17 cellular contexts compared by ENCODE assay signal in the genomic region with DNA sequence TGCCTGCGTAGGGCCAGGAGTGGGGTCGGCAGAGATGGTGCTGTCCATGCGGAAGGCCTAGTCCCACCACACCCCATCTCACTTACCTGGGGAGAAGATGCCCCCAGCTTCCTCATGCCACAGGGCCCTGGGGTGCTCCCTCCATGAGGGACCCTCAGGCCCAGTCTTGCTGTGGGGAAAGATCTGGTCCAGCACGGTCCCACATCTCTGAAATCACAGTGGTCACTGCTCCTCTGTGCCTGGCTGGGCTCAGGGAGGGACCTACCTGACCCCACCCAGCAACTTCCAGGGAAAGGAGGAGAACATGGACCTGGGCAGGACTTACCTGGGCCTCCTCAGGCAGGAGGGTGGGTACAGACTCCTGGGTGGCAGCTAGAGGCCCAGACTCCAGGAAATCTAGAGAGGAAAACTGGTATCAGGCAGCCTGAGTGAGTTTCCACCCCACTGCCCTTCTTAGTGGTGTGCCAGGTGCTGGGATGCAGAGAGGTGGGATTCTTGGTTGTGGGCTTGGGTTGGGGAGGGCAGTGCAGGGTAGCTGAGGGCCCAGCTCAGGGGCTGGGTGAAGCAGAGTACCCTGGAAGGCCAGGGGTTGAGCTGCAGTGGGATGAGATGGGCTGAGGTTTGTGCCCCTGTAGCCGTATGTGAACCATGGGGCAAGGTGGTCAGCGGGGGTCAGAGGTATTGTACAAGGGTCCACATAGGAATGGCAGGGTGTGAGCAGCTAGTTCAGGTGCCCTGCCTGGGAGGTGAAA. TPM values are rescaled to one million over a fixed set of nuclear protein-coding genes. Genes with fewer than 3 reads are reported as not detected.
A peak's percentile ranks its signal among the peaks of the same experiment; 100 is the strongest.
DNase-seq lines count a peak whose midpoint lies in the region; ATAC-seq and TF ChIP-seq lines count a peak whose summit lies in the region.
"Had no signal": no experiment of that assay in that cellular context is flagged by ENCODE, and none has a peak within 500 bp of the region (broad histone marks: within the 10 kb centered on the region; RNA-seq: fewer than 3 reads in every experiment).

No MANE protein-coding gene starts in this region.

- intact Hi-C loops in body of pancreas (cut with DNase I) (no loop called here), ovary (cut with DNase I) (no loop called here), aorta (cut with DNase I) (no loop called here)

- TF ChIP-seq POLR2A in body of pancreas (IDR thresholded peaks at IDR 0.05) (no peak), ovary (IDR thresholded peaks at IDR 0.05) (no peak)

- no peak overlapping the region for H3K4me3 Mint-ChIP-seq in activated naive CD8-positive, alpha-beta T cell treated with anti-CD3 and anti-CD28 coated beads, Interleukin-2, amount 10 ng/mL, durations not matched to agents 7 days and 5 days
- H3K4me3 Mint-ChIP-seq in activated naive CD8-positive, alpha-beta T cell treated with anti-CD3 and anti-CD28 coated beads for 36 hours = no peak overlapping the region
- H3K4me3 Mint-ChIP-seq: activated naive CD4-positive, alpha-beta T cell treated with anti-CD3 and anti-CD28 coated beads for 36 hours had no signal

- ATAC-seq in activated naive CD8-positive, alpha-beta T cell treated with anti-CD3 and anti-CD28 coated beads, Interleukin-2, amount 10 ng/mL, durations not matched to agents 7 days and 5 days (ENCODE audit: low read depth) = no peak
- no peak for ATAC-seq in body of pancreas
- ATAC-seq in aorta (ENCODE audit: low FRiP score) = no peak
- ATAC-seq: gastroesophageal sphincter, GM12878, psoas muscle had no signal

- H3K9me3 Mint-ChIP-seq in activated naive CD8-positive, alpha-beta T cell treated with anti-CD3 and anti-CD28 coated beads, Interleukin-2, amount 10 ng/mL, durations not matched to agents 7 days and 5 days = no peaks in the 10 kb centered on the region
- H3K9me3 Mint-ChIP-seq in activated naive CD8-positive, alpha-beta T cell treated with anti-CD3 and anti-CD28 coated beads for 36 hours = no peaks in the 10 kb centered on the region
- H3K9me3 Mint-ChIP-seq: activated naive CD4-positive, alpha-beta T cell treated with anti-CD3 and anti-CD28 coated beads for 36 hours had no signal

- H3K27ac ChIP-seq in body of pancreas (no peak overlapping the region), ovary (no peak overlapping the region), aorta (ENCODE audit: low read depth in 1 of 2, low read length in 2 of 2) (no peak overlapping the region)
- H3K27ac ChIP-seq: breast epithelium, gastroesophageal sphincter, psoas muscle, stomach had no signal

- H3K4me3 ChIP-seq in body of pancreas (no peak overlapping the region), ovary (no peak overlapping the region), aorta (ENCODE audit: low read length in 2 of 2) (no peak overlapping the region)
- H3K4me3 ChIP-seq: breast epithelium, dorsolateral prefrontal cortex, gastroesophageal sphincter, GM12878, MG63, psoas muscle, stomach had no signal

- POLR2A ChIA-PET in activated naive CD8-positive, alpha-beta T cell treated with anti-CD3 and anti-CD28 coated beads, Interleukin-2, amount 10 ng/mL, durations not matched to agents 7 days and 5 days (lab: Charles Lee) = interaction anchor here (0.8 to 4.9 kb wide), 4 partner anchors 9 to 26 kb away, joined by 3 to 50 read pairs (median 3); a partner anchor contains a TSS

- 84 to 92% methylated on average over 5 to 6 of the region's 6 CpGs for WGBS in body of pancreas, 2 donors
- WGBS in ovary, 3 donors = 86 to 91% (median 90%) methylated on average over 6 of the region's 6 CpGs
- WGBS in aorta, 2 donors = 92 to 94% methylated on average over 6 of the region's 6 CpGs

- H3K4me1 Mint-ChIP-seq in activated naive CD8-positive, alpha-beta T cell treated with anti-CD3 and anti-CD28 coated beads, Interleukin-2, amount 10 ng/mL, durations not matched to agents 7 days and 5 days = peaks cover 32% of the 10 kb centered on the region
- peaks cover 28% of the 10 kb centered on the region for H3K4me1 Mint-ChIP-seq in activated naive CD8-positive, alpha-beta T cell treated with anti-CD3 and anti-CD28 coated beads for 36 hours

- no peaks in the 10 kb centered on the region for H3K9me3 ChIP-seq in body of pancreas
- no peaks in the 10 kb centered on the region for H3K9me3 ChIP-seq in ovary
- H3K9me3 ChIP-seq in aorta (ENCODE audit: control insufficient read depth, low read length) = no peaks in the 10 kb centered on the region
- H3K9me3 ChIP-seq: breast epithelium, gastroesophageal sphincter, MG63, psoas muscle, stomach had no signal

- TF ChIP-seq EP300 in ovary (IDR thresholded peaks at IDR 0.05) = no peak

- H3K36me3 ChIP-seq in body of pancreas (replicated peaks in 1 of 2; ENCODE audit: insufficient read depth in 1 of 2, low read depth in 2 of 2) = no peaks in the 10 kb centered on the region
- H3K36me3 ChIP-seq in ovary = no peaks in the 10 kb centered on the region
- H3K36me3 ChIP-seq in aorta (ENCODE audit: control insufficient read depth in 1 of 2, insufficient read depth in 2 of 2, low read length in 1 of 2) = no peaks in the 10 kb centered on the region
- H3K36me3 ChIP-seq: breast epithelium had no signal

- DNase-seq in activated naive CD8-positive, alpha-beta T cell treated with anti-CD3 and anti-CD28 coated beads, Interleukin-2, amount 10 ng/mL, durations not matched to agents 7 days and 5 days = no peak
- no peak for DNase-seq in activated naive CD8-positive, alpha-beta T cell treated with anti-CD3 and anti-CD28 coated beads for 36 hours
- peak in 3 of 4 donors; percentile 1 to 10 (median 9) for DNase-seq in body of pancreas
- DNase-seq in ovary = peak; percentile 16 to 35 (median 21)
- peak; percentile 41 to 55 for DNase-seq in aorta
- DNase-seq in hepatic stellate cell (ENCODE audit: low spot score) = no peak
- no peak for DNase-seq in NOMO-1 treated with dmso at 0.1 percent for 144 hours (lab: John Stamatoyannopoulos, UW; ENCODE audit: unreplicated experiment)
- DNase-seq: GDM1, MG63, stomach, SW 1271 had no signal

- peak overlapping the region; percentile 15 for H3K27ac Mint-ChIP-seq in activated naive CD8-positive, alpha-beta T cell treated with anti-CD3 and anti-CD28 coated beads, Interleukin-2, amount 10 ng/mL, durations not matched to agents 7 days and 5 days
- H3K27ac Mint-ChIP-seq in activated naive CD8-positive, alpha-beta T cell treated with anti-CD3 and anti-CD28 coated beads for 36 hours = no peak overlapping the region
- H3K27ac Mint-ChIP-seq: activated naive CD4-positive, alpha-beta T cell treated with anti-CD3 and anti-CD28 coated beads for 36 hours had no signal

- no peaks in the 10 kb centered on the region for H3K27me3 Mint-ChIP-seq in activated naive CD8-positive, alpha-beta T cell treated with anti-CD3 and anti-CD28 coated beads, Interleukin-2, amount 10 ng/mL, durations not matched to agents 7 days and 5 days
- no peaks in the 10 kb centered on the region for H3K27me3 Mint-ChIP-seq in activated naive CD8-positive, alpha-beta T cell treated with anti-CD3 and anti-CD28 coated beads for 36 hours

- TF ChIP-seq CTCF in body of pancreas (IDR thresholded peaks at IDR 0.05) = no peak
- TF ChIP-seq CTCF in ovary (IDR thresholded peaks at IDR 0.05) = no peak

- H3K36me3 Mint-ChIP-seq in activated naive CD8-positive, alpha-beta T cell treated with anti-CD3 and anti-CD28 coated beads, Interleukin-2, amount 10 ng/mL, durations not matched to agents 7 days and 5 days = peaks cover 11% of the 10 kb centered on the region
- peaks cover 22% of the 10 kb centered on the region for H3K36me3 Mint-ChIP-seq in activated naive CD8-positive, alpha-beta T cell treated with anti-CD3 and anti-CD28 coated beads for 36 hours

- H3K27me3 ChIP-seq in body of pancreas (no peaks in the 10 kb centered on the region), ovary (no peaks in the 10 kb centered on the region), aorta (ENCODE audit: control insufficient read depth in 1 of 2, insufficient read depth in 2 of 2, low read length in 1 of 2) (no peaks in the 10 kb centered on the region)
- H3K27me3 ChIP-seq: breast epithelium, dorsolateral prefrontal cortex, gastroesophageal sphincter, MG63, stomach had no signal

- H3K4me1 ChIP-seq in body of pancreas (peaks cover 17% of the 10 kb centered on the region), ovary (ENCODE audit: insufficient read depth) (peaks cover 7% of the 10 kb centered on the region), aorta (ENCODE audit: control insufficient read depth in 1 of 2, insufficient read depth in 2 of 2, low read length in 2 of 2) (no peaks in the 10 kb centered on the region)

RNA-seq across cellular contexts. Expression of a gene that starts 3.8 kb away (rescaled TPM):
- 10 to 100 TPM; 31.3 to 31.7 TPM for total RNA-seq in activated naive CD8-positive, alpha-beta T cell treated with anti-CD3 and anti-CD28 coated beads, Interleukin-2, amount 10 ng/mL, durations not matched to agents 7 days and 5 days
- 10 to 100 TPM in 1 of 2 experiments, 1 to 10 TPM in 1; 10.0 to 10.2 TPM for total RNA-seq in activated naive CD8-positive, alpha-beta T cell treated with anti-CD3 and anti-CD28 coated beads for 36 hours
- total RNA-seq in body of pancreas (10 to 100 TPM; 31.4 to 59.3 TPM), ovary (10 to 100 TPM; 26.2 to 48.0 (median 30.6) TPM), aorta (10 to 100 TPM; 17.7 to 31.9 TPM)
- polyA plus RNA-seq in ovary (10 to 100 TPM; 10.8 to 32.5 TPM), aorta (10 to 100 TPM in 1 of 2 donors, 1 to 10 TPM in 1; 6.3 to 81.5 TPM)

RNA-seq across cellular contexts. Expression of a gene that starts 11.0 kb away (rescaled TPM):
- total RNA-seq in activated naive CD8-positive, alpha-beta T cell treated with anti-CD3 and anti-CD28 coated beads, Interleukin-2, amount 10 ng/mL, durations not matched to agents 7 days and 5 days = 10 to 100 TPM; 79.5 to 81.2 TPM
- total RNA-seq in activated naive CD8-positive, alpha-beta T cell treated with anti-CD3 and anti-CD28 coated beads for 36 hours = 100 to 1,000 TPM; 154 to 162 TPM
- total RNA-seq in body of pancreas (10 to 100 TPM; 10.5 to 11.7 TPM), ovary (10 to 100 TPM; 13.8 to 75.0 (median 62.6) TPM), aorta (10 to 100 TPM; 47.5 to 57.7 TPM)
- polyA plus RNA-seq in ovary (100 to 1,000 TPM in 1 of 2 donors, 10 to 100 TPM in 1; 43.8 to 110 TPM), aorta (10 to 100 TPM; 47.1 to 51.2 TPM)

RNA-seq across cellular contexts. Expression of a gene that starts 14.5 kb away (rescaled TPM):
- total RNA-seq in activated naive CD8-positive, alpha-beta T cell treated with anti-CD3 and anti-CD28 coated beads, Interleukin-2, amount 10 ng/mL, durations not matched to agents 7 days and 5 days = 100 to 1,000 TPM in 1 of 2 experiments, 10 to 100 TPM in 1; 99.0 to 111 TPM
- total RNA-seq in activated naive CD8-positive, alpha-beta T cell treated with anti-CD3 and anti-CD28 coated beads for 36 hours = 10 to 100 TPM; 76.9 to 79.2 TPM
- total RNA-seq in body of pancreas (10 to 100 TPM; 22.7 to 66.4 TPM), ovary (100 to 1,000 TPM in 2 of 7 donors, 10 to 100 TPM in 5; 54.2 to 105 (median 96.1) TPM), aorta (10 to 100 TPM; 94.9 to 99.8 TPM)
- polyA plus RNA-seq in ovary (100 to 1,000 TPM; 137 to 143 TPM), aorta (100 to 1,000 TPM; 186 to 208 TPM)

RNA-seq across cellular contexts. Expression of a gene that starts 25.5 kb away (rescaled TPM):
- total RNA-seq in activated naive CD8-positive, alpha-beta T cell treated with anti-CD3 and anti-CD28 coated beads, Interleukin-2, amount 10 ng/mL, durations not matched to agents 7 days and 5 days = 100 to 1,000 TPM; 409 to 412 TPM
- total RNA-seq in activated naive CD8-positive, alpha-beta T cell treated with anti-CD3 and anti-CD28 coated beads for 36 hours = 100 to 1,000 TPM; 671 to 701 TPM
- 100 to 1,000 TPM; 244 to 273 TPM for total RNA-seq in body of pancreas
- total RNA-seq in ovary = 100 to 1,000 TPM; 193 to 505 (median 348) TPM
- 100 to 1,000 TPM; 270 to 294 TPM for polyA plus RNA-seq in ovary
- total RNA-seq in aorta = 100 to 1,000 TPM; 167 to 179 TPM
- polyA plus RNA-seq in aorta = 100 to 1,000 TPM in 1 of 2 donors, 10 to 100 TPM in 1; 76.5 to 210 TPM

RNA-seq across cellular contexts. Expression of a gene that starts 49.8 kb away (rescaled TPM):
- 10 to 100 TPM; 18.9 to 19.5 TPM for total RNA-seq in activated naive CD8-positive, alpha-beta T cell treated with anti-CD3 and anti-CD28 coated beads, Interleukin-2, amount 10 ng/mL, durations not matched to agents 7 days and 5 days
- total RNA-seq in activated naive CD8-positive, alpha-beta T cell treated with anti-CD3 and anti-CD28 coated beads for 36 hours = 10 to 100 TPM; 11.1 to 11.8 TPM
- 10 to 100 TPM in 1 of 2 donors, 1 to 10 TPM in 1; 9.9 to 12.9 TPM for total RNA-seq in body of pancreas
- total RNA-seq in ovary = 10 to 100 TPM in 5 of 7 donors, 1 to 10 TPM in 2; 8.1 to 23.3 (median 17.3) TPM
- polyA plus RNA-seq in ovary = 10 to 100 TPM in 1 of 2 donors, 1 to 10 TPM in 1; 1.1 to 11.6 TPM
- total RNA-seq in aorta = 10 to 100 TPM; 12.2 to 15.6 TPM
- 1 to 10 TPM; 3.0 to 8.1 TPM for polyA plus RNA-seq in aorta

Comparison
In these comparisons a context has a peak if more than half of its experiments do, and no peak if none do; other contexts are left out.
1. DNase-seq: peak in body of pancreas (3 of 4), ovary (5 of 5) and aorta (2 of 2); none in activated naive CD8-positive, alpha-beta T cell treated with anti-CD3 and anti-CD28 coated beads, Interleukin-2, amount 10 ng/mL, durations not matched to agents 7 days and 5 days (single experiment), activated naive CD8-positive, alpha-beta T cell treated with anti-CD3 and anti-CD28 coated beads for 36 hours (single experiment), hepatic stellate cell (single experiment) and NOMO-1 treated with dmso at 0.1 percent for 144 hours (single experiment).